In the genomic region with DNA sequence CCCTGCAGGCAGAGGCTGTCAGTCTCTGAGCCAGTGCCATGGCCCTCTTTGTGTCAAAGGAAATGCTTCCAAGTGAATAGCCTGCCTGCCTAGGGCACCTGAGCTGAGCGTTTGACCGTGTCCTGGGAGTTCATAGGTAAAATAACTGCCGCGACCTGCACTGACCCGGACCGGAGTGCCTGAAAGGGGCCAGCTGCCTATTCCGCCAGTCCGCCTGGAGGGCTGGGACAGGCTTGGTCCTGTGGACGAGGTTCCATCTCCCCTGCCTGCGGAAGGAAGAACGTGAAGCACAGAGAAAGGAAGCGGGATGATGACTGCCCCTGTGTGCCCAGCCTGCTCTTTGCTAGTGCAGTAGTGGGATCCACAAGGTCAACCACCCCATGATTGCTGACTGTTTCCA, we compare ENCODE assay signal across 20 cellular contexts. TPM values are rescaled to one million over a fixed set of nuclear protein-coding genes. Genes with fewer than 3 reads are reported as not detected.
A peak's percentile ranks its signal among the peaks of the same experiment; 100 is the strongest.
DNase-seq lines count a peak whose midpoint lies in the region; ATAC-seq and TF ChIP-seq lines count a peak whose summit lies in the region.
"Had no signal": no experiment of that assay in that cellular context is flagged by ENCODE, and none has a peak within 500 bp of the region (broad histone marks: within the 10 kb centered on the region; RNA-seq: fewer than 3 reads in every experiment).

No MANE protein-coding gene starts in this region.

- H3K27me3 ChIP-seq in upper lobe of right lung (peaks cover 7% of the 10 kb centered on the region), H9 (ENCODE audit: insufficient read depth, low read length) (no peaks in the 10 kb centered on the region)
- H3K27me3 ChIP-seq: BLaER1 treated with 17β-estradiol and CSF1 and Interleukin-3, amounts not matched to agents 10 nM and 100 nM had no signal

- H3K56ac ChIP-seq in H9 (ENCODE audit: insufficient read length, low read depth, low read length), result no peak overlapping the region

- no peak overlapping the region for H3K4ac ChIP-seq in H9 (ENCODE audit: low read depth, low read length)

- H3K36me3 ChIP-seq in upper lobe of right lung, result no peaks in the 10 kb centered on the region
- H3K36me3 ChIP-seq: BLaER1 treated with 17β-estradiol and CSF1 and Interleukin-3, amounts not matched to agents 10 nM and 100 nM had no signal

- no peak overlapping the region for H2BK12ac ChIP-seq in H9 (ENCODE audit: insufficient read length, low read depth, low read length)

- H3K4me1 Mint-ChIP-seq in osteocyte (ENCODE audit: unreplicated experiment) (no peaks in the 10 kb centered on the region), H9 (no peaks in the 10 kb centered on the region)
- H3K4me1 Mint-ChIP-seq: B cell had no signal

- no peaks in the 10 kb centered on the region for H3K79me1 ChIP-seq in H9 (ENCODE audit: insufficient read depth, low read depth, low read length, poor library complexity, severe bottlenecking)

- H2AK5ac ChIP-seq in H9 (ENCODE audit: insufficient read length, low read length), result no peak overlapping the region

- H3K23me2 ChIP-seq in H9 (ENCODE audit: insufficient read length, low read depth, low read length, poor library complexity, severe bottlenecking), result no peaks in the 10 kb centered on the region

- H4K91ac ChIP-seq in H9 (ENCODE audit: insufficient read length, low read depth, low read length), result no peak overlapping the region

- DNase-seq in coronary artery (ENCODE audit: low spot score) (peak; percentile 49), mesenteric fat pad (ENCODE audit: low spot score) (peak; percentile 69), osteocyte (ENCODE audit: extremely low spot score, unreplicated experiment) (peak; percentile 80), upper lobe of right lung (peak; percentile 23), H9 (no peak)
- DNase-seq: AML-193; Caco-2; Calu3; CD4-positive, alpha-beta T cell; CD8-positive, alpha-beta T cell; DMS79 treated with DMSO at 0.1 percent for 48 hours; GF-D8 had no signal

- no peak overlapping the region for H3K27ac Mint-ChIP-seq in osteocyte (ENCODE audit: unreplicated experiment)
- H3K27ac Mint-ChIP-seq in H9, result no peak overlapping the region
- H3K27ac Mint-ChIP-seq: B cell; CD4-positive, alpha-beta T cell; CD8-positive, alpha-beta T cell had no signal

- H2BK20ac ChIP-seq in H9 (ENCODE audit: low read depth, low read length, poor library complexity, severe bottlenecking), result no peak overlapping the region

- peaks cover 38% of the 10 kb centered on the region for H3K9me3 Mint-ChIP-seq in osteocyte (ENCODE audit: unreplicated experiment)
- peaks cover 92 to 95% of the 10 kb centered on the region in 2 experiments for H3K9me3 Mint-ChIP-seq in H9
- H3K9me3 Mint-ChIP-seq: CD4-positive, alpha-beta T cell; CD8-positive, alpha-beta T cell had no signal

- H3K9me3 ChIP-seq in upper lobe of right lung (no peaks in the 10 kb centered on the region), H9 (ENCODE audit: control insufficient read depth, low read depth, low read length) (peaks cover 85% of the 10 kb centered on the region)
- H3K9me3 ChIP-seq: Caco-2 had no signal

- H3K27me3 Mint-ChIP-seq in osteocyte (ENCODE audit: unreplicated experiment) (no peaks in the 10 kb centered on the region), H9 (ENCODE audit: low read depth) (peaks cover 3% of the 10 kb centered on the region; the same call in 1 of the 2 replicates)

- no peak overlapping the region for H3K4me2 ChIP-seq in H9 (ENCODE audit: insufficient read depth, insufficient read length, low read length)
- H3K4me2 ChIP-seq: A549; BLaER1 treated with 17β-estradiol and CSF1 and Interleukin-3, amounts not matched to agents 10 nM and 100 nM had no signal

- H3K23ac ChIP-seq in H9 (ENCODE audit: insufficient read length, low read depth, low read length), result no peak overlapping the region

- H3K4me1 ChIP-seq in upper lobe of right lung (no peaks in the 10 kb centered on the region), H9 (ENCODE audit: insufficient read depth, low read length) (no peaks in the 10 kb centered on the region)
- H3K4me1 ChIP-seq: A549; BLaER1 treated with 17β-estradiol and CSF1 and Interleukin-3, amounts not matched to agents 10 nM and 100 nM; Caco-2 had no signal

- no peak overlapping the region for H3K18ac ChIP-seq in H9 (ENCODE audit: insufficient read length, low read depth, low read length)

- H3K27ac ChIP-seq in coronary artery (no peak overlapping the region), upper lobe of right lung (no peak overlapping the region), H9 (ENCODE audit: insufficient read length, low read depth, low read length) (no peak overlapping the region)
- H3K27ac ChIP-seq: 22Rv1; A549; BLaER1 treated with 17β-estradiol and CSF1 and Interleukin-3, amounts not matched to agents 10 nM and 100 nM; C4-2B had no signal

- WGBS in H9 (ENCODE audit: extremely low coverage, insufficient read length, low lambda C conversion rate), result no CpG with 5 or more reads among the region's 12 CpGs

- no peak overlapping the region for H2AFZ ChIP-seq in H9 (ENCODE audit: low read length)

- intact Hi-C loops in upper lobe of right lung (cut with DNase I), result no loop called here

- H3T11ph ChIP-seq in H9 (ENCODE audit: low read length), result no peak overlapping the region

- H3K36me3 Mint-ChIP-seq in osteocyte (ENCODE audit: unreplicated experiment) (no peaks in the 10 kb centered on the region), H9 (ENCODE audit: insufficient read depth in 1 of 3, low read depth in 3 of 3) (peaks cover 17 to 26% (median 17%) of the 10 kb centered on the region in 3 experiments; a peak in 6 of 7 replicates)
- H3K36me3 Mint-ChIP-seq: CD8-positive, alpha-beta T cell had no signal

- H3K4me3 ChIP-seq in coronary artery (no peak overlapping the region), upper lobe of right lung (no peak overlapping the region)
- H3K4me3 ChIP-seq: A549; BLaER1 treated with 17β-estradiol and CSF1 and Interleukin-3, amounts not matched to agents 10 nM and 100 nM had no signal

- TF ChIP-seq CTCF in coronary artery (IDR thresholded peaks at IDR 0.05) (no peak), osteocyte (IDR thresholded peaks at IDR 0.05) (no peak), upper lobe of right lung (IDR thresholded peaks at IDR 0.05) (no peak), H9 (conservative IDR thresholded peaks at IDR 0.05) (no peak)

- H4K20me1 ChIP-seq in H9 (ENCODE audit: control insufficient read depth, insufficient read depth, insufficient read length), result no peaks in the 10 kb centered on the region
- H4K20me1 ChIP-seq: BLaER1 treated with 17β-estradiol and CSF1 and Interleukin-3, amounts not matched to agents 10 nM and 100 nM had no signal

- H3K79me2 ChIP-seq in H9 (ENCODE audit: insufficient read depth, low read length), result no peaks in the 10 kb centered on the region

- no peak overlapping the region for H4K5ac ChIP-seq in H9 (ENCODE audit: insufficient read length, low read depth, low read length)

- no peak overlapping the region for H3K14ac ChIP-seq in H9 (ENCODE audit: insufficient read depth, low read length)

- no peak for ATAC-seq in upper lobe of right lung
- no peak for ATAC-seq in GM19324 (IDR thresholded peaks at IDR 0.05; ENCODE audit: low FRiP score, unreplicated experiment)
- no peak for ATAC-seq in HG03159 (IDR thresholded peaks at IDR 0.05; ENCODE audit: unreplicated experiment)
- no peak for ATAC-seq in HG02678 (IDR thresholded peaks at IDR 0.05; ENCODE audit: unreplicated experiment)
- ATAC-seq: A549; CD8-positive, alpha-beta T cell had no signal

- no peak overlapping the region for H3K4me3 Mint-ChIP-seq in osteocyte (ENCODE audit: unreplicated experiment)
- no peak overlapping the region for H3K4me3 Mint-ChIP-seq in H9
- H3K4me3 Mint-ChIP-seq: B cell; CD4-positive, alpha-beta T cell; CD8-positive, alpha-beta T cell had no signal

- H2BK15ac ChIP-seq in H9 (ENCODE audit: low read depth, low read length), result no peak overlapping the region

- no peak overlapping the region for H3K9ac ChIP-seq in H9 (ENCODE audit: extremely low read depth, insufficient read length, low read length)
- H3K9ac ChIP-seq: BLaER1 treated with 17β-estradiol and CSF1 and Interleukin-3, amounts not matched to agents 10 nM and 100 nM had no signal

- H4K8ac ChIP-seq in H9 (replicated peaks; ENCODE audit: insufficient read length, low read depth, low read length), result no peak overlapping the region

- no peak overlapping the region for H2BK5ac ChIP-seq in H9 (ENCODE audit: insufficient read length, low read length)

- H2BK120ac ChIP-seq in H9 (ENCODE audit: low read depth, low read length, poor library complexity, severe bottlenecking), result no peak overlapping the region

RNA-seq across cellular contexts. Expression of a gene that starts 17.5 kb away (rescaled TPM):
- total RNA-seq in mesenteric fat pad (0.29 TPM), osteocyte (not detected in 2 replicates), upper lobe of right lung (0.29 TPM), H9 (2021) (not detected in 2 replicates)
- total RNA-seq: Caco-2, Calu3 had no signal
